ENCODE assay signal across 9 cellular contexts in genomic region chr13:33186851-33187250, GRCh38.
DNase-seq lines count a peak whose midpoint lies in the region; TF ChIP-seq lines count a peak whose summit lies in the region.
"Had no signal": no experiment of that assay in that cellular context is flagged by ENCODE, and none has a peak within 500 bp of the region (broad histone marks: within the 10 kb centered on the region; RNA-seq: fewer than 3 reads in every experiment).

No MANE protein-coding gene starts in this region.

- DNase-seq in LHCN-M2 (ENCODE audit: low read depth) = peak; percentile 53
- DNase-seq in breast epithelium (ENCODE audit: low spot score in 2 of 2) = no peak
- DNase-seq in lung microvascular endothelial cell (ENCODE audit: low read depth in 2 of 2) = peak; percentile 60 to 71
- no peak for DNase-seq in stimulated activated CD4-positive, alpha-beta T cell treated with anti-CD3 and anti-CD28 coated beads, Interleukin-2, amount 100 ng/mL, for 48 hours
- no peak for DNase-seq in activated CD4-positive, CD25-positive, alpha-beta regulatory T cell (lab: John Stamatoyannopoulos, UW)
- DNase-seq in GM19240 (ENCODE audit: insufficient read length, low spot score) = no peak
- no peak for DNase-seq in NCI-H1694 treated with DMSO at 0.1 percent for 48 hours (lab: John Stamatoyannopoulos, UW)
- DNase-seq: NCI-H82 had no signal

- H3K9me3 ChIP-seq in BLaER1 (no peaks in the 10 kb centered on the region), breast epithelium (no peaks in the 10 kb centered on the region)

- H3K4me1 ChIP-seq in BLaER1 (peaks cover 32% of the 10 kb centered on the region), breast epithelium (no peaks in the 10 kb centered on the region)

- no peak overlapping the region for H3K9ac ChIP-seq in BLaER1

- no peak overlapping the region for H3K4me3 ChIP-seq in BLaER1
- H3K4me3 ChIP-seq in breast epithelium = peak overlapping the region in 1 of 3 donors; percentile 9

- intact Hi-C loops in breast epithelium (cut with DNase I; ENCODE audit: low total_unique reads) = no loop called here

- no peaks in the 10 kb centered on the region for H3K27me3 ChIP-seq in BLaER1
- H3K27me3 ChIP-seq in breast epithelium = no peaks in the 10 kb centered on the region

- TF ChIP-seq CTCF in breast epithelium (IDR thresholded peaks at IDR 0.05) = no peak

- H3K27ac ChIP-seq in BLaER1 (no peak overlapping the region), breast epithelium (peak overlapping the region; percentile 21 to 61)

- no peaks in the 10 kb centered on the region for H3K36me3 ChIP-seq in BLaER1
- no peaks in the 10 kb centered on the region for H3K36me3 ChIP-seq in breast epithelium

- H4K20me1 ChIP-seq in BLaER1 = no peaks in the 10 kb centered on the region

- H3K4me2 ChIP-seq in BLaER1 = peak overlapping the region; percentile 38

- no peak for TF ChIP-seq POLR2A in breast epithelium (IDR thresholded peaks at IDR 0.05)

Comparison
In these comparisons a context has a peak if more than half of its experiments do, and no peak if none do; other contexts are left out.
1. DNase-seq: peak in LHCN-M2 (single experiment) and lung microvascular endothelial cell (2 of 2); none in breast epithelium (0 of 2), stimulated activated CD4-positive, alpha-beta T cell treated with anti-CD3 and anti-CD28 coated beads, Interleukin-2, amount 100 ng/mL, for 48 hours (0 of 2), activated CD4-positive, CD25-positive, alpha-beta regulatory T cell (0 of 4), GM19240 (single experiment) and NCI-H1694 treated with DMSO at 0.1 percent for 48 hours (single experiment).